28 cellular contexts compared by ENCODE assay signal in the genomic region with DNA sequence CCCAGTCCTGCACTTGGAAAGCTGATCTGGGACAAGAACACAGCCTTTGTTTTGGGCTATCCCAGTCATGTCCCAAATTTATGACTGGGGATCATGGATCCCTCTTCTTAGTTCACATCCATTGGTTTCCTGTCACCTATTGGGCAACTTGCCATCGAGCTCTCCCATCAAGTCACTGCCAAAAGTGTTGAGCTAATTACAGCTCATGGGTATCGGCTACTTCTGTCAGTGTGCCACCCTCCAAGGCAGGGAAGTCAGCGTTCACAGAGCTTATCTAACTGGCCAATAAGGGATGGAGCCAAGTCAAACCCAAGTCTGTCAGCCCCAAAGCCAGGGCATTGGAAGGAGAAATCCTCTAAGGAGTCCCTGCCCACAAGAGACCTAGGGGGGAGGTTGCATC.
"Had no signal": no experiment of that assay in that cellular context is flagged by ENCODE, and none has a peak within 500 bp of the region (broad histone marks: within the 10 kb centered on the region; RNA-seq: fewer than 3 reads in every experiment).

No MANE protein-coding gene starts in this region.

- H3K27ac ChIP-seq: KMS-11, PC-9, RWPE1, SJCRH30, SK-N-MC had no signal

- H3K4me3 ChIP-seq: PC-9, SJCRH30, SK-N-MC had no signal

- H3K36me3 ChIP-seq: SJCRH30 had no signal

- H3K9ac ChIP-seq: KMS-11 had no signal

- ATAC-seq: activated CD8-positive, alpha-beta T cell treated with anti-CD3 and anti-CD28 coated beads for 36 hours; activated naive CD8-positive, alpha-beta T cell treated with anti-CD3 and anti-CD28 coated beads, Interleukin-2, amount 50 U/mL, for 24 hours; activated T-cell treated with anti-CD3 and anti-CD28 coated beads, Interleukin-2, amount 50 U/mL, for 72 hours; activated T-helper 17 cell treated with anti-CD3 and anti-CD28 coated beads, Interleukin-2, amount 50 U/mL, for 72 hours had no signal

- H3K4me2 ChIP-seq: KMS-11, PC-9 had no signal

- H3K4me1 ChIP-seq: SJCRH30 had no signal

- H2AFZ ChIP-seq: PC-9 had no signal

- H3K9me3 ChIP-seq: SJCRH30 had no signal

- DNase-seq: activated CD4-positive, alpha-beta T cell treated with anti-CD3 and anti-CD28 coated beads, Interleukin-2, amount 10 ng/mL, durations not matched to agents 24 days and 14 days; activated CD4-positive, alpha-beta T cell treated with anti-CD3 and anti-CD28 coated beads, Interleukin-2, amount 50 U/mL, for 4 hours; activated CD8-positive, alpha-beta T cell treated with anti-CD3 and anti-CD28 coated beads for 36 hours; activated gamma-delta T cell; activated naive CD4-positive, alpha-beta T cell treated with anti-CD3 and anti-CD28 coated beads for 36 hours; activated naive CD8-positive, alpha-beta T cell treated with anti-CD3 and anti-CD28 coated beads, Interleukin-2, amount 50 U/mL, for 24 hours; activated T-cell treated with anti-CD3 and anti-CD28 coated beads, Interleukin-2, amount 50 U/mL, for 1 hour; activated T-cell treated with anti-CD3 and anti-CD28 coated beads, Interleukin-2, amount 50 U/mL, for 72 hours; caudate nucleus; cerebellar nuclear complex; NCI-H1105; NCI-H1417 treated with DMSO at 0.1 percent for 48 hours; NCI-H187 treated with DMSO at 0.1 percent for 48 hours; NCI-H2081; NCI-H2171 treated with DMSO at 0.1 percent for 48 hours; NCI-H2227 treated with DMSO at 0.1 percent for 48 hours; NCI-H446; NCI-H510A treated with DMSO at 0.1 percent for 48 hours; NCI-H526 treated with DMSO at 0.1 percent for 48 hours; NCI-H774; PC-9; SHP77; SJCRH30; T1000 had no signal

- H3K27me3 ChIP-seq: SJCRH30 had no signal
